10 cellular contexts compared by ENCODE assay signal in genomic region chr15:96324192-96324895, GRCh38. TPM values are rescaled to one million over a fixed set of nuclear protein-coding genes. Genes with fewer than 3 reads are reported as not detected.
A peak's percentile ranks its signal among the peaks of the same experiment; 100 is the strongest.
DNase-seq lines count a peak whose midpoint lies in the region; ATAC-seq, FAIRE-seq and TF ChIP-seq lines count a peak whose summit lies in the region.
"Had no signal": no experiment of that assay in that cellular context is flagged by ENCODE, and none has a peak within 500 bp of the region (broad histone marks: within the 10 kb centered on the region; RNA-seq: fewer than 3 reads in every experiment).

No MANE protein-coding gene starts in this region.

- H3K9me3 Mint-ChIP-seq in type B pancreatic cell = no peaks in the 10 kb centered on the region

- TF ChIP-seq CTCF in WI38 (IDR thresholded peaks at IDR 0.05; ENCODE audit: low read depth, low read length) = no peak
- no peak for TF ChIP-seq CTCF in esophagus muscularis mucosa (IDR thresholded peaks at IDR 0.05)
- no peak for TF ChIP-seq CTCF in type B pancreatic cell (conservative IDR thresholded peaks at IDR 0.05)

- peak overlapping the region; percentile 98 for H3K27ac Mint-ChIP-seq in type B pancreatic cell

- peaks cover 43% of the 10 kb centered on the region for H3K4me1 Mint-ChIP-seq in type B pancreatic cell (ENCODE audit: unreplicated experiment)

- 16% methylated on average over 12 of the region's 12 CpGs for WGBS in esophagus muscularis mucosa

- H3K36me3 ChIP-seq in esophagus muscularis mucosa = no peaks in the 10 kb centered on the region
- H3K36me3 ChIP-seq in mucosa of rectum (ENCODE audit: control insufficient read depth in 2 of 2, insufficient read depth in 2 of 2, low read length in 2 of 2) = no peaks in the 10 kb centered on the region

- peaks cover 26 to 71% (median 58%) of the 10 kb centered on the region in 4 donors for H3K4me1 ChIP-seq in esophagus muscularis mucosa
- H3K4me1 ChIP-seq in mucosa of rectum (ENCODE audit: control insufficient read depth in 2 of 2, insufficient read depth in 2 of 2, low read length in 2 of 2) = peaks cover 7 to 8% of the 10 kb centered on the region in 2 donors

- H3K9me3 ChIP-seq in esophagus muscularis mucosa (no peaks in the 10 kb centered on the region), mucosa of rectum (ENCODE audit: control insufficient read depth in 2 of 2, low read length in 2 of 2) (peaks cover 0 to 2% of the 10 kb centered on the region in 2 donors)

- no peak for TF ChIP-seq EP300 in esophagus muscularis mucosa (IDR thresholded peaks at IDR 0.05)

- H3K27ac ChIP-seq in esophagus muscularis mucosa (replicated peaks in 1 of 4) (peak overlapping the region; percentile 94 to 95 (median 94)), mucosa of rectum (ENCODE audit: low read depth in 2 of 2, low read length in 2 of 2) (peak overlapping the region; percentile 53 to 59)

- TF ChIP-seq POLR2A in esophagus muscularis mucosa (IDR thresholded peaks at IDR 0.05; ENCODE audit: low read depth) = no peak
- no peak for TF ChIP-seq POLR2A in erythroblast (IDR thresholded peaks at IDR 0.05; ENCODE audit: low read length)

- H3K4me3 ChIP-seq in WI38 (ENCODE audit: low read depth, low read length) (peak overlapping the region; percentile 84), esophagus muscularis mucosa (peak overlapping the region; percentile 77 to 84 (median 80)), mucosa of rectum (ENCODE audit: low read length in 2 of 2) (peak overlapping the region; percentile 27 to 70)

- H3K36me3 Mint-ChIP-seq in type B pancreatic cell = peaks cover 3% of the 10 kb centered on the region

- peaks cover 42% of the 10 kb centered on the region for H3K27me3 Mint-ChIP-seq in type B pancreatic cell

- intact Hi-C loops in esophagus muscularis mucosa (cut with DNase I) = loop anchor here (10.0 kb wide), 3 partner anchors 890 to 1300 kb away; no protein-coding TSS in a partner anchor

- H3K9ac ChIP-seq in mucosa of rectum (ENCODE audit: low read depth in 1 of 2, low read length in 2 of 2) = peak overlapping the region in 1 of 2 donors; percentile 45

- no peak for FAIRE-seq in RCC 7860 (lab: Jason Lieb, UNC)

- H3K27me3 ChIP-seq in esophagus muscularis mucosa (peaks cover 0 to 7% (median 0%) of the 10 kb centered on the region in 4 donors), mucosa of rectum (ENCODE audit: control insufficient read depth in 2 of 2, insufficient read depth in 2 of 2, low read length in 2 of 2) (peaks cover 38 to 57% of the 10 kb centered on the region in 2 donors)

- H3K4me3 Mint-ChIP-seq in type B pancreatic cell = peak overlapping the region; percentile 96

- no peak for DNase-seq in esophagus muscularis mucosa (ENCODE audit: extremely low spot score)
- DNase-seq in type B pancreatic cell (ENCODE audit: extremely low spot score, unreplicated experiment) = no peak
- DNase-seq in erythroblast (lab: John Stamatoyannopoulos, UW) = no peak
- DNase-seq in RCC 7860 (ENCODE audit: low spot score) = no peak
- no peak for DNase-seq in SHP77 (lab: John Stamatoyannopoulos, UW)
- DNase-seq: stimulated activated CD4-positive, alpha-beta T cell treated with anti-CD3 and anti-CD28 coated beads, Interleukin-12 subunit alpha, Interleukin-12 subunit beta, amount 100 ng/mL, for 4 hours had no signal

- no peak for ATAC-seq in GM19463 (IDR thresholded peaks at IDR 0.05; ENCODE audit: unreplicated experiment)
- ATAC-seq: activated naive CD4-positive, alpha-beta T cell treated with anti-CD3 and anti-CD28 coated beads, Interleukin-2, amount 50 U/mL, for 72 hours had no signal

RNA-seq across cellular contexts. Expression of gene NR2F2, which starts 6.2 kb away (rescaled TPM):
- total RNA-seq in esophagus muscularis mucosa (100 to 1,000 TPM in 2 of 4 donors, 10 to 100 TPM in 2; 42.7 to 131 (median 83.6) TPM), type B pancreatic cell (ENCODE audit: low replicate concordance) (135 and 270 TPM in 2 replicates)
- total RNA-seq: activated naive CD4-positive, alpha-beta T cell treated with anti-CD3 and anti-CD28 coated beads, Interleukin-2, amount 50 U/mL, for 72 hours had no signal
